ENCODE assay signal across 19 cellular contexts in the genomic region with DNA sequence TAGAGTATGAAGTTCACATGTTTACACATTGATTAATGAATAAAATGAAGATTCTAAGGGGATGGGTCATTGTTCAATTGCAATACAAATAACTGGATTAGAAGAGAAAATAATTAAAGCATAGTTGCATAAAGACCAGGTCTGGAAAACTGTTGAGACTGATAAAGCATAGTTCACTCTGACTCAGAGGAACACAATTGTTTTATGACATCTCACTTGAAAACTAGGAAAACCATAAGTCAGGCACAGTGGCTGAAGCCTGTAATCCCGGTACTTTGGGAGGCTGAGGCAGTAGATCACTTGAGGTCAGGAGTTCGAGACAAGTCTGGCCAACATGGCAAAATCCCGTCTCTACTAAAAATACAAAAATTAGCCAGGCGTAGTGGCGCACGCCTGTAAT. TPM values are rescaled to one million over a fixed set of nuclear protein-coding genes. Genes with fewer than 3 reads are reported as not detected.
DNase-seq lines count a peak whose midpoint lies in the region; ATAC-seq, FAIRE-seq and TF ChIP-seq lines count a peak whose summit lies in the region.
"Had no signal": no experiment of that assay in that cellular context is flagged by ENCODE, and none has a peak within 500 bp of the region (broad histone marks: within the 10 kb centered on the region; RNA-seq: fewer than 3 reads in every experiment).

No MANE protein-coding gene starts in this region.

- H3K27me3 ChIP-seq in small intestine (ENCODE audit: control insufficient read depth in 2 of 2, insufficient read depth in 2 of 2, low read length in 2 of 2), result no peaks in the 10 kb centered on the region
- H3K27me3 ChIP-seq: BLaER1 had no signal

- DNase-seq in HFFc6 (peak; percentile 10), dermis blood vessel endothelial cell (peak; percentile 32), left colon (no peak), small intestine (peak; percentile 63), GM10266 (ENCODE audit: extremely low spot score) (no peak), amygdala (lab: John Stamatoyannopoulos, UW) (no peak)
- DNase-seq: 8988T; CD4-positive, alpha-beta memory T cell; DMS153; DMS79; GF-D8; GM23248 had no signal

- FAIRE-seq in small intestine (lab: Jason Lieb, UNC), result peak; percentile 26
- FAIRE-seq: GM12878, GM19239 had no signal

- no peaks in the 10 kb centered on the region for H3K9me3 Mint-ChIP-seq in HFFc6
- H3K9me3 Mint-ChIP-seq: CD14-positive monocyte; CD4-positive, alpha-beta memory T cell had no signal

- peaks cover 17% of the 10 kb centered on the region for H3K4me1 Mint-ChIP-seq in HFFc6 (ENCODE audit: low read depth)
- H3K4me1 Mint-ChIP-seq: CD14-positive monocyte; CD4-positive, alpha-beta memory T cell had no signal

- TF ChIP-seq CTCF in HFFc6 (IDR thresholded peaks at IDR 0.05) (no peak), GM10266 (IDR thresholded peaks at IDR 0.05; ENCODE audit: control insufficient read depth, insufficient read depth, low read depth, missing control alignments) (no peak)

- H3K9me3 ChIP-seq in small intestine (ENCODE audit: control insufficient read depth, low read depth), result no peaks in the 10 kb centered on the region
- H3K9me3 ChIP-seq: BLaER1, HAP-1 had no signal

- H3K27ac ChIP-seq in small intestine (ENCODE audit: low read depth in 1 of 2, low read length in 1 of 2), result no peak overlapping the region
- H3K27ac ChIP-seq: BLaER1, GM23248 had no signal

- H3K4me1 ChIP-seq in small intestine (ENCODE audit: control insufficient read depth in 2 of 2, insufficient read depth in 1 of 2, low read depth in 1 of 2, low read length in 1 of 2), result no peaks in the 10 kb centered on the region
- H3K4me1 ChIP-seq: BLaER1, HAP-1 had no signal

- no peak overlapping the region for H3K4me3 ChIP-seq in small intestine (ENCODE audit: low read depth in 1 of 2, low read length in 2 of 2)
- H3K4me3 ChIP-seq: BLaER1, GM12878, GM23248, HAP-1 had no signal

- intact Hi-C loops in left colon (cut with DNase I, micrococcal nuclease), result no loop called here

- 66 to 75% (median 68%) methylated on average over 6 of the region's 6 CpGs for WGBS in small intestine, 3 donors

- H3K27ac Mint-ChIP-seq in HFFc6, result no peak overlapping the region
- H3K27ac Mint-ChIP-seq: CD4-positive, alpha-beta memory T cell had no signal

- peak; percentile 80 for ATAC-seq in left colon
- no peak for ATAC-seq in HG03135 (IDR thresholded peaks at IDR 0.05; ENCODE audit: unreplicated experiment)
- ATAC-seq: GM12878 had no signal

- H3K27me3 Mint-ChIP-seq in HFFc6 (ENCODE audit: insufficient read depth), result no peaks in the 10 kb centered on the region; the same call in none of the 2 replicates

- no peaks in the 10 kb centered on the region; the same call in 1 of the 2 replicates for H3K36me3 Mint-ChIP-seq in HFFc6 (ENCODE audit: low read depth)
- H3K36me3 Mint-ChIP-seq: CD14-positive monocyte; CD4-positive, alpha-beta memory T cell had no signal

- H3K4me3 Mint-ChIP-seq in HFFc6, result no peak overlapping the region
- H3K4me3 Mint-ChIP-seq: CD14-positive monocyte had no signal

- peaks cover 0 to 9% of the 10 kb centered on the region in 2 donors for H3K36me3 ChIP-seq in small intestine (ENCODE audit: control insufficient read depth in 2 of 2, insufficient read depth in 2 of 2, low read length in 2 of 2)
- H3K36me3 ChIP-seq: BLaER1, HAP-1 had no signal

RNA-seq across cellular contexts. Expression of a gene that starts 46.7 kb away (rescaled TPM):
- total RNA-seq in HFFc6 (2021; fragmentation: NEBNext Ultra II Directional; extraction: Animal tissue kit (Norgen Biotek cat#: 25700)), result 1 to 10 TPM; 3.2 to 6.3 (median 3.3) TPM
- total RNA-seq in dermis blood vessel endothelial cell (17.0 and 32.3 TPM in 2 replicates), left colon (10 to 100 TPM in 1 of 2 donors, 1 to 10 TPM in 1; 6.8 to 11.4 TPM)
- 1 to 10 TPM; 3.3 to 4.6 (median 4.0) TPM for polyA plus RNA-seq in small intestine
- total RNA-seq: A673; CD4-positive, alpha-beta memory T cell; GM12878 had no signal
- polyA plus RNA-seq: CD14-positive monocyte; CD4-positive, alpha-beta memory T cell had no signal

Comparison
In these comparisons a context has a peak if more than half of its experiments do, and no peak if none do; other contexts are left out.
1. DNase-seq: peak in HFFc6 (single experiment), dermis blood vessel endothelial cell (single experiment) and small intestine (single experiment); none in left colon (0 of 2), GM10266 (single experiment) and amygdala (0 of 56).